ENCODE assay signal across 26 cellular contexts in the genomic region with DNA sequence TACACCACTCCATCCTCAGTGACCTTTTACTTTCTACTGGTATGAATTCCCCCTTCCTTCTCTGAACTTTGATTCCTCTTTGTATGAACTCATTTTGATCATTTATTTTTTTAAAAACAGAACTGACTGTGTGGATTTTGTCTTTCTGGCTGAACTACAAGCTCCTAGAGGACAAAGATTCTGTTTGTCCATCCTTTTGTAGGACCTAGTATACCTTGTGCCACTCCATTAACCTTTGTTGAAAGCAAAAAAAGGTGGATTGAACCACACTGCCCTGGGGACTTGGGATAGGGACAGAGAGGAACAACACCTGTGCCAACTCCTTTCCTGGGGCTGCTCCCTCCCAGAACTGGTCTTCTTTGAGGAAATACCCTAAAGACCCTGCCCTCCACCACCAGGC. TPM values are rescaled to one million over a fixed set of nuclear protein-coding genes. Genes with fewer than 3 reads are reported as not detected.
DNase-seq lines count a peak whose midpoint lies in the region; ATAC-seq, FAIRE-seq and TF ChIP-seq lines count a peak whose summit lies in the region.
"Had no signal": no experiment of that assay in that cellular context is flagged by ENCODE, and none has a peak within 500 bp of the region (broad histone marks: within the 10 kb centered on the region; RNA-seq: fewer than 3 reads in every experiment).

No MANE protein-coding gene starts in this region.

- peak overlapping the region; percentile 85 for H3K27ac ChIP-seq in right cardiac atrium (ENCODE audit: low read length)
- peak overlapping the region in 3 of 4 donors; percentile 70 to 72 (median 70) for H3K27ac ChIP-seq in esophagus squamous epithelium
- H3K27ac ChIP-seq in prostate gland, result peak overlapping the region; percentile 46 to 54
- H3K27ac ChIP-seq in pancreas, result no peak overlapping the region
- no peak overlapping the region for H3K27ac ChIP-seq in caudate nucleus (ENCODE audit: low read depth, low read length)
- H3K27ac ChIP-seq: BLaER1, HL-60, ovary, upper lobe of right lung had no signal

- no peak for FAIRE-seq in pancreas (lab: Jason Lieb, UNC)
- FAIRE-seq: endometrium, GM12878 had no signal

- H3K27me3 ChIP-seq in right cardiac atrium (ENCODE audit: control insufficient read depth, insufficient read depth), result no peaks in the 10 kb centered on the region
- no peaks in the 10 kb centered on the region for H3K27me3 ChIP-seq in esophagus squamous epithelium
- H3K27me3 ChIP-seq in prostate gland (replicated peaks; ENCODE audit: insufficient read depth), result no peaks in the 10 kb centered on the region
- H3K27me3 ChIP-seq in pancreas, result no peaks in the 10 kb centered on the region
- H3K27me3 ChIP-seq: BLaER1, ovary, upper lobe of right lung had no signal

- intact Hi-C loops in right cardiac atrium (cut with DNase I), result loop anchor here in 1 of 4 donors (10.0 kb wide), 1 partner anchor 128 kb away; no protein-coding TSS in a partner anchor
- intact Hi-C loops in Right ventricle myocardium inferior (cut with DNase I), result no loop called here
- intact Hi-C loops in esophagus squamous epithelium (cut with DNase I), result no loop called here
- intact Hi-C loops in prostate gland (cut with DNase I), result no loop called here
- intact Hi-C loops in pancreas (cut with DNase I), result loop anchor here in 2 of 3 donors (10.0 kb wide), 2 partner anchors 118 to 128 kb away; no protein-coding TSS in a partner anchor

- DNase-seq in right cardiac atrium, result no peak
- DNase-seq in Right ventricle myocardium inferior (ENCODE audit: missing footprints), result no peak
- no peak for DNase-seq in esophagus squamous epithelium (lab: John Stamatoyannopoulos, UW)
- DNase-seq in prostate gland (ENCODE audit: low spot score), result no peak
- DNase-seq in cerebellum (ENCODE audit: low spot score), result no peak
- no peak for DNase-seq in pancreas
- DNase-seq in middle frontal gyrus (ENCODE audit: extremely low spot score, low spot score), result no peak
- DNase-seq in caudate nucleus (lab: John Stamatoyannopoulos, UW), result no peak
- DNase-seq: activated CD4-positive, alpha-beta T cell treated with anti-CD3 and anti-CD28 coated beads for 48 hours; activated gamma-delta T cell treated with Interleukin-2 at 50 U/mL for 16 hours; activated naive CD8-positive, alpha-beta T cell treated with anti-CD3 and anti-CD28 coated beads, Interleukin-2, amount 50 U/mL, for 24 hours; activated T-cell treated with anti-CD3 and anti-CD28 coated beads, Interleukin-2, amount 50 U/mL, for 24 hours; COR-L47; dermis blood vessel endothelial cell; DND-41; H9; naive thymus-derived CD8-positive, alpha-beta T cell; NCI-H1092; NCI-H187; ovary; upper lobe of right lung had no signal

- H3K4me1 ChIP-seq in right cardiac atrium (ENCODE audit: control insufficient read depth, insufficient read depth, low read length), result peaks cover 41% of the 10 kb centered on the region
- H3K4me1 ChIP-seq in esophagus squamous epithelium, result peaks cover 0 to 80% (median 40%) of the 10 kb centered on the region in 3 donors
- peaks cover 7% of the 10 kb centered on the region for H3K4me1 ChIP-seq in prostate gland (replicated peaks)
- peaks cover 0 to 2% (median 0%) of the 10 kb centered on the region in 3 donors for H3K4me1 ChIP-seq in pancreas

- H3K4me3 ChIP-seq in right cardiac atrium (ENCODE audit: low read length) (no peak overlapping the region), esophagus squamous epithelium (no peak overlapping the region), prostate gland (no peak overlapping the region), pancreas (no peak overlapping the region)
- H3K4me3 ChIP-seq: BLaER1, GM12878, ovary, SK-N-MC, upper lobe of right lung had no signal

- no peak for ATAC-seq in right cardiac atrium
- no peak for ATAC-seq in Right ventricle myocardium inferior
- no peak for ATAC-seq in pancreas
- ATAC-seq: activated naive CD8-positive, alpha-beta T cell treated with anti-CD3 and anti-CD28 coated beads, Interleukin-2, amount 50 U/mL, for 24 hours; GM12878; naive thymus-derived CD8-positive, alpha-beta T cell; upper lobe of right lung had no signal

- TF ChIP-seq POLR2A in esophagus squamous epithelium (IDR thresholded peaks at IDR 0.05) (no peak), prostate gland (IDR thresholded peaks at IDR 0.05) (no peak)

- H3K9me3 ChIP-seq in right cardiac atrium (ENCODE audit: control insufficient read depth, low read length) (no peaks in the 10 kb centered on the region), esophagus squamous epithelium (no peaks in the 10 kb centered on the region), prostate gland (no peaks in the 10 kb centered on the region), pancreas (no peaks in the 10 kb centered on the region)
- H3K9me3 ChIP-seq: BLaER1, ovary, upper lobe of right lung had no signal

- TF ChIP-seq CTCF in esophagus squamous epithelium (IDR thresholded peaks at IDR 0.05) (no peak), prostate gland (IDR thresholded peaks at IDR 0.05) (no peak), pancreas (IDR thresholded peaks at IDR 0.05) (no peak)

- H3K36me3 ChIP-seq in esophagus squamous epithelium, result no peaks in the 10 kb centered on the region
- H3K36me3 ChIP-seq in prostate gland, result no peaks in the 10 kb centered on the region
- no peaks in the 10 kb centered on the region for H3K36me3 ChIP-seq in pancreas
- H3K36me3 ChIP-seq: ovary, upper lobe of right lung had no signal

RNA-seq across cellular contexts. Expression of a gene that starts 23.6 kb away (rescaled TPM):
- 100 to 1,000 TPM; 341 to 735 (median 465) TPM for total RNA-seq in right cardiac atrium
- 134 TPM for polyA plus RNA-seq in right cardiac atrium
- total RNA-seq in Right ventricle myocardium inferior, result 217 TPM
- total RNA-seq in esophagus squamous epithelium, result 100 to 1,000 TPM in 2 of 4 donors, 10 to 100 TPM in 1, 1 to 10 TPM in 1; 9.4 to 258 (median 70.7) TPM
- total RNA-seq in prostate gland, result 100 to 1,000 TPM; 212 to 265 TPM
- 66.6 TPM for total RNA-seq in cerebellum
- 100 to 1,000 TPM in 1 of 6 donors, 10 to 100 TPM in 5; 11.1 to 131 (median 44.3) TPM for total RNA-seq in pancreas
- 1 to 10 TPM; 7.3 to 7.9 TPM for polyA plus RNA-seq in pancreas

Comparison
In these comparisons a context has a peak if more than half of its experiments do, and no peak if none do; other contexts are left out.
1. H3K27ac ChIP-seq: peak in right cardiac atrium (single experiment), esophagus squamous epithelium (3 of 4) and prostate gland (2 of 2); none in pancreas (0 of 4) and caudate nucleus (single experiment).
2. intact Hi-C loops: an anchor here in pancreas (10.0 kb wide); none called in Right ventricle myocardium inferior, esophagus squamous epithelium and prostate gland.